Comparison of ENCODE assay signal across 19 cellular contexts in the genomic region with DNA sequence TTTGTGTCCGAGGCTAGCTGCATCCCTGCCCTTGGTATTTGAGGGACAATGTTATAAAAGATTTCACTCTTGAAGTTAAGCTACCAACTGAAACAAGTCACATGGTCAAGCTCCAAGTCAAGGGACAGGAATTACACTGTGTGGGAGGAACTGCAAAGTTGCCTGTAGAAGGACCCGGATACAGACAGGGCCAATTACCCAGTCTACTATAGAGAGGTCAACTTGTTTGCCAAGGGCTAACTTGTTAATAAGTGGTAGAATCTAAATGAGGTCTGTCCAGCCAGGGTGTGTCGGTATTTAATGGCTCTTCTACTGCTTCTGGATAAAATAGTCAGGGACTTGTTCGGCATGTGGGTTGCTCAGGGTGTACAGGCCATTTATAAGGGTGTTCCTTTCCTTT. TPM values are rescaled to one million over a fixed set of nuclear protein-coding genes. Genes with fewer than 3 reads are reported as not detected.
DNase-seq lines count a peak whose midpoint lies in the region; ATAC-seq and TF ChIP-seq lines count a peak whose summit lies in the region.
"Had no signal": no experiment of that assay in that cellular context is flagged by ENCODE, and none has a peak within 500 bp of the region (broad histone marks: within the 10 kb centered on the region; RNA-seq: fewer than 3 reads in every experiment).

No MANE protein-coding gene starts in this region.

- no peaks in the 10 kb centered on the region for H3K9me3 Mint-ChIP-seq in nephron progenitor cell

- TF ChIP-seq CTCF in right atrium auricular region (IDR thresholded peaks at IDR 0.05): no peak
- no peak for TF ChIP-seq CTCF in fibroblast of pulmonary artery (IDR thresholded peaks at IDR 0.05; ENCODE audit: low read length, missing control alignments)
- TF ChIP-seq CTCF in nephron progenitor cell (IDR thresholded peaks at IDR 0.05): no peak

- H3K4me3 ChIP-seq in right atrium auricular region (no peak overlapping the region), fibroblast of pulmonary artery (replicated peaks; ENCODE audit: low read depth, low read length) (no peak overlapping the region), aorta (ENCODE audit: low read length in 2 of 2) (no peak overlapping the region), MG63 (no peak overlapping the region)
- H3K4me3 ChIP-seq: A549, GM12878, stomach had no signal

- H3K27me3 ChIP-seq in right atrium auricular region (no peaks in the 10 kb centered on the region), aorta (ENCODE audit: control insufficient read depth in 1 of 2, insufficient read depth in 2 of 2, low read length in 1 of 2) (no peaks in the 10 kb centered on the region), MG63 (no peaks in the 10 kb centered on the region)
- H3K27me3 ChIP-seq: stomach had no signal

- H3K27ac Mint-ChIP-seq in nephron progenitor cell: peak overlapping the region; percentile 69
- H3K27ac Mint-ChIP-seq: CD8-positive, alpha-beta memory T cell had no signal

- DNase-seq in Right ventricle myocardium superior (no peak), right atrium auricular region (ENCODE audit: low spot score) (no peak), fibroblast of pulmonary artery (ENCODE audit: low read depth) (peak; percentile 7), nephron progenitor cell (no peak), aorta (no peak), MG63 (no peak)
- no peak for DNase-seq in effector CD8-positive, alpha-beta T cell (lab: John Stamatoyannopoulos, UW)
- DNase-seq: activated effector memory CD4-positive, alpha-beta T cell treated with anti-CD3 and anti-CD28 coated beads, Interleukin-2, amount 50 U/mL, for 16 hours; CD8-positive, alpha-beta memory T cell; dermis blood vessel endothelial cell; Karpas-422; NCI-H146; NCI-H446 treated with DMSO at 0.1 percent for 48 hours; nucleus accumbens; stomach had no signal

- intact Hi-C loops in Right ventricle myocardium superior (cut with DNase I): no loop called here
- intact Hi-C loops in aorta (cut with DNase I): no loop called here

- H3K27me3 Mint-ChIP-seq in nephron progenitor cell (ENCODE audit: low read depth, poor library complexity): no peaks in the 10 kb centered on the region

- no peaks in the 10 kb centered on the region for H3K9me3 ChIP-seq in right atrium auricular region
- H3K9me3 ChIP-seq in aorta (ENCODE audit: control insufficient read depth, low read length): no peaks in the 10 kb centered on the region
- no peaks in the 10 kb centered on the region for H3K9me3 ChIP-seq in MG63
- H3K9me3 ChIP-seq: A549, stomach had no signal

- no peak overlapping the region for H3K4me3 Mint-ChIP-seq in nephron progenitor cell
- H3K4me3 Mint-ChIP-seq: CD8-positive, alpha-beta memory T cell had no signal

- H3K4me1 Mint-ChIP-seq in nephron progenitor cell: peaks cover 39% of the 10 kb centered on the region
- H3K4me1 Mint-ChIP-seq: CD8-positive, alpha-beta memory T cell had no signal

- peak overlapping the region in 1 of 2 donors; percentile 40 for H3K27ac ChIP-seq in right atrium auricular region
- no peak overlapping the region for H3K27ac ChIP-seq in aorta (ENCODE audit: low read depth in 1 of 2, low read length in 2 of 2)
- H3K27ac ChIP-seq: A549, stomach, VCaP had no signal

- ATAC-seq in Right ventricle myocardium superior (ENCODE audit: poor library complexity): peak; percentile 35
- peak; percentile 56 for ATAC-seq in aorta (ENCODE audit: low FRiP score)
- no peak for ATAC-seq in GM19397 (IDR thresholded peaks at IDR 0.05; ENCODE audit: unreplicated experiment)
- ATAC-seq: A549, GM12878 had no signal

- H3K4me1 ChIP-seq in right atrium auricular region (peaks cover 0 to 33% of the 10 kb centered on the region in 2 donors), aorta (ENCODE audit: control insufficient read depth in 1 of 2, insufficient read depth in 2 of 2, low read length in 2 of 2) (peaks cover 1 to 3% of the 10 kb centered on the region in 2 donors)

- no peaks in the 10 kb centered on the region for H3K36me3 ChIP-seq in right atrium auricular region
- no peaks in the 10 kb centered on the region for H3K36me3 ChIP-seq in aorta (ENCODE audit: control insufficient read depth in 1 of 2, insufficient read depth in 2 of 2, low read length in 1 of 2)
- H3K36me3 ChIP-seq in MG63: no peaks in the 10 kb centered on the region
- H3K36me3 ChIP-seq: stomach had no signal

- H3K36me3 Mint-ChIP-seq in nephron progenitor cell (ENCODE audit: low read depth): peaks cover 49% of the 10 kb centered on the region
- H3K36me3 Mint-ChIP-seq: CD8-positive, alpha-beta memory T cell had no signal

- WGBS in aorta, 2 donors: 75 to 78% methylated on average over 4 of the region's 4 CpGs

RNA-seq across cellular contexts. Expression of gene PTPRG, which starts 55.7 kb away (rescaled TPM):
- total RNA-seq in Right ventricle myocardium superior: 29.7 TPM
- 10 to 100 TPM; 33.9 to 39.2 TPM for total RNA-seq in right atrium auricular region
- total RNA-seq in aorta: 100 to 1,000 TPM in 1 of 2 donors, 10 to 100 TPM in 1; 85.0 to 150 TPM
- 10 to 100 TPM in 1 of 2 donors, 1 to 10 TPM in 1; 5.3 to 19.8 TPM for polyA plus RNA-seq in aorta
- total RNA-seq in MG63 (2014; rRNA removed; shearing (Covaris generic); ENCODE audit: low replicate concordance): 3.1 and 6.1 TPM in 2 replicates
- total RNA-seq: CD8-positive, alpha-beta memory T cell had no signal
- polyA plus RNA-seq: CD8-positive, alpha-beta memory T cell had no signal
